3 cellular contexts compared by ENCODE assay signal in the genomic region with DNA sequence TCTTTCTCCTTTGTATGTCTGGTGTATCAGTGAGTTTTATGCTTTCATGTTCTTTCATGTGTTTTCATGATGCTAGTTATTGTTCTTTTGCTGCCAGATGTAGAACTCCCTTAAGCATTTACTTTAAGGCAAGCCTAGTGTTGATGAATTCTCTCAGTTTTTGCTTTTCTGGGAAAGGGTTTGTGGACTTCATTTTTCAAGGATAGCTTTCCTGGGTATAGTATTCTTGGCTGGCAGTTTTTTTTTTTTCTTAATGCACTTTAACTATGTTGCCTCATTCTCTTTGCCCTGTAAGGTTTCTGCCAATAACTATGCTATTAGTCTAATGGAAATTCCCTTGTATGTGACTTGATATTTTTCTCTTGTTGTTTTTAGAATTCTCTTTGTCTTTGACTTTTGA.
"Had no signal": no experiment of that assay in that cellular context is flagged by ENCODE, and none has a peak within 500 bp of the region (broad histone marks: within the 10 kb centered on the region; RNA-seq: fewer than 3 reads in every experiment).

No MANE protein-coding gene starts in this region.

- H3K4me3 ChIP-seq: GM12878 had no signal

- DNase-seq: GDM1, GF-D8 had no signal
